In the genomic region with DNA sequence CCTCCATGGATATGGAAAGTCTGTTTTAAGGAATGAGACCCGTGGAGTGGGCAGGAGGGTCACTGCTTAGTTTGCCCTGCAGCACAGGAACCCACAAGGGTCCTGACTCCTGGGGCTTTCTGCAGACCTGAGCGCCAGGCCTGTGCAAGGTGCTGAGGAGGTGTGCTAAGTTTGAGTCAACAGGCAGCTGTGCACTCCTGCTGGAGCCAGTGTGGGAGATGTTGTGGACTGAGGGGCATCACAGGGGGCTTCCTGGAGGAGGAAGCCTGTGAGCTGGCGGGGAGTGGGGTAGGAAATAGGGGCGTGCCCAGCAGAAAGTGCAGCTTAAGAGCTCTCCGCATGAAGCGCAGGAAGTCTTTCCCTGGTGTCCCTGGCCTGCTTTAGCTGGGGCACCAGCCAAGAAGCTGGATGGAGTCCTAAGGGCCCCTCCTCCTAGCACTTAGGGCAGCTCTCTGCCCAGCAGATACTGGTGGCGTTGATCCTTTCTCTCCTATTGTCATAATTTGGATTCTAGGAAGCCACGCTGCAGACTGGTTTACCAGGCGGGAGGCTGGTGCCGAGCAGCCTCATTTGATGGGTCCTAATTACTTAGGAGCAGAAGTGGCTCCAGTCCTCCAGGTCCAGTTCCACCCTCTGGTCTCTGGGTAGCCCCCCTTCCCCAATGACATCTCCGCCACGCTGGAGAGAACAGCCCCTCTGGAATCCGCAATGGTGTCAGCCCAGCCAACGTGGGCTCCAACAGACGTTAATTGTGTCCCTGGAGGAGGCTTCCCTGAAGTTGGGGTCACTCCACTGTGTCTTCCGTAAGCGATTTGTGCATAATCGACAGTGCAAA, we compare ENCODE assay signal across 12 cellular contexts.
A peak's percentile ranks its signal among the peaks of the same experiment; 100 is the strongest.
DNase-seq lines count a peak whose midpoint lies in the region; ATAC-seq and TF ChIP-seq lines count a peak whose summit lies in the region.
"Had no signal": no experiment of that assay in that cellular context is flagged by ENCODE, and none has a peak within 500 bp of the region (broad histone marks: within the 10 kb centered on the region; RNA-seq: fewer than 3 reads in every experiment).

No MANE protein-coding gene starts in this region.

- H3K27me3 Mint-ChIP-seq in brain, result peaks cover 7% of the 10 kb centered on the region
- peaks cover 3% of the 10 kb centered on the region for H3K27me3 Mint-ChIP-seq in T-helper 2 cell treated with Interferon-gamma antibody and Interleukin-4, amounts not matched to agents 5 μg/mL and 100 μg/mL, for 36 hours (ENCODE audit: low read depth)

- intact Hi-C loops in right cardiac atrium (cut with DNase I), result loop anchor here in 2 of 4 donors (5.0 to 10.0 kb wide), 4 partner anchors 863 to 1541 kb away; no protein-coding TSS in a partner anchor
- intact Hi-C loops in left cardiac atrium (cut with DNase I), result loop anchor here (5.0 kb wide), 3 partner anchors 866 to 1886 kb away; no protein-coding TSS in a partner anchor

- no peak overlapping the region for H2BK120ac ChIP-seq in neuronal stem cell (ENCODE audit: low read depth, low read length)

- H4K91ac ChIP-seq in neuronal stem cell (ENCODE audit: low read depth, low read length, poor library complexity), result no peak overlapping the region

- no peaks in the 10 kb centered on the region for H3K79me1 ChIP-seq in neuronal stem cell (ENCODE audit: low read depth, low read length)

- H2AK5ac ChIP-seq in neuronal stem cell (ENCODE audit: low read depth, low read length), result no peak overlapping the region

- H3K4me1 ChIP-seq in right cardiac atrium (ENCODE audit: control insufficient read depth, insufficient read depth, low read length) (no peaks in the 10 kb centered on the region), neuronal stem cell (ENCODE audit: control insufficient read depth in 2 of 2, insufficient read depth in 1 of 2, low read depth in 1 of 2, low read length in 2 of 2) (peaks cover 0 to 1% of the 10 kb centered on the region in 2 donors)

- H2BK12ac ChIP-seq in neuronal stem cell (ENCODE audit: low read length), result no peak overlapping the region

- no peak overlapping the region for H2AFZ ChIP-seq in neuronal stem cell (ENCODE audit: low read length)
- H2AFZ ChIP-seq: GM23248 had no signal

- DNase-seq in right cardiac atrium (no peak), left cardiac atrium (no peak), neuronal stem cell (ENCODE audit: low spot score) (no peak), caudate nucleus (lab: John Stamatoyannopoulos, UW) (no peak), NCI-H1092 treated with DMSO at 0.1 percent for 48 hours (lab: John Stamatoyannopoulos, UW) (no peak)
- no peak for DNase-seq in T-helper 2 cell treated with Interferon-gamma antibody and Interleukin-4, amounts not matched to agents 5 μg/mL and 100 μg/mL, for 36 hours (ENCODE audit: low spot score)
- DNase-seq: DMS53, GM23248 had no signal

- H3K9ac ChIP-seq in neuronal stem cell (ENCODE audit: low read depth, low read length, poor library complexity), result no peak overlapping the region
- H3K9ac ChIP-seq: GM23248 had no signal

- no peak overlapping the region for H3K14ac ChIP-seq in neuronal stem cell (ENCODE audit: low read length)

- no peak overlapping the region for H3K4me3 Mint-ChIP-seq in brain
- H3K4me3 Mint-ChIP-seq in T-helper 2 cell treated with Interferon-gamma antibody and Interleukin-4, amounts not matched to agents 5 μg/mL and 100 μg/mL, for 36 hours, result no peak overlapping the region

- H3K27ac ChIP-seq in right cardiac atrium (ENCODE audit: low read length) (no peak overlapping the region), neuronal stem cell (replicated peaks; ENCODE audit: low read length) (no peak overlapping the region), caudate nucleus (ENCODE audit: low read depth, low read length) (no peak overlapping the region)
- H3K27ac ChIP-seq: A549, GM23248 had no signal

- H4K8ac ChIP-seq in neuronal stem cell (ENCODE audit: low read depth, low read length), result no peak overlapping the region

- H3K4me3 ChIP-seq in right cardiac atrium (ENCODE audit: low read length), result no peak overlapping the region
- no peak overlapping the region for H3K4me3 ChIP-seq in neuronal stem cell (ENCODE audit: low read length in 2 of 2)
- H3K4me3 ChIP-seq: A549, GM23248 had no signal

- ATAC-seq in right cardiac atrium, result peak; percentile 22
- ATAC-seq in left cardiac atrium, result no peak
- ATAC-seq: HCT116, HepG2 had no signal

- no peak for TF ChIP-seq CTCF in brain (conservative IDR thresholded peaks at IDR 0.05)

- H3K4ac ChIP-seq in neuronal stem cell (ENCODE audit: low read length), result no peak overlapping the region

- peaks cover 70% of the 10 kb centered on the region for H3K4me1 Mint-ChIP-seq in brain
- H3K4me1 Mint-ChIP-seq in T-helper 2 cell treated with Interferon-gamma antibody and Interleukin-4, amounts not matched to agents 5 μg/mL and 100 μg/mL, for 36 hours (ENCODE audit: low read depth), result no peaks in the 10 kb centered on the region

- 66% methylated on average over 18 of the region's 18 CpGs for WGBS in right cardiac atrium
- no CpG with 5 or more reads among the region's 18 CpGs for WGBS in neuronal stem cell (ENCODE audit: extremely low coverage in 2 of 2, insufficient read length in 2 of 2, insufficient replicate concordance in 1 of 2), 2 donors

- no peak overlapping the region for H3K4me2 ChIP-seq in neuronal stem cell (ENCODE audit: insufficient read depth, low read length, poor library complexity, severe bottlenecking)
- H3K4me2 ChIP-seq: A549 had no signal

- no peak overlapping the region for H2BK5ac ChIP-seq in neuronal stem cell (ENCODE audit: low read length)

- no peaks in the 10 kb centered on the region for H3K36me3 Mint-ChIP-seq in brain
- no peaks in the 10 kb centered on the region for H3K36me3 Mint-ChIP-seq in T-helper 2 cell treated with Interferon-gamma antibody and Interleukin-4, amounts not matched to agents 5 μg/mL and 100 μg/mL, for 36 hours (ENCODE audit: low read depth)

- H3K27me3 ChIP-seq in right cardiac atrium (ENCODE audit: control insufficient read depth, insufficient read depth), result no peaks in the 10 kb centered on the region
- peaks cover 0 to 1% (median 0%) of the 10 kb centered on the region in 3 experiments for H3K27me3 ChIP-seq in neuronal stem cell (ENCODE audit: control insufficient read depth in 3 of 3, insufficient read depth in 3 of 3, low read depth in 1 of 3, low read length in 3 of 3)

- peak overlapping the region; percentile 69 for H3K18ac ChIP-seq in neuronal stem cell (ENCODE audit: low read length)

- no peak overlapping the region for H3K23ac ChIP-seq in neuronal stem cell (ENCODE audit: low read depth, low read length, poor library complexity)

- H3K27ac Mint-ChIP-seq in brain, result peak overlapping the region in 4 of 5 experiments; percentile 38 to 96 (median 70)
- no peak overlapping the region for H3K27ac Mint-ChIP-seq in T-helper 2 cell treated with Interferon-gamma antibody and Interleukin-4, amounts not matched to agents 5 μg/mL and 100 μg/mL, for 36 hours

- H3K9me3 ChIP-seq in right cardiac atrium (ENCODE audit: control insufficient read depth, low read length) (no peaks in the 10 kb centered on the region), neuronal stem cell (replicated peaks in 1 of 2; ENCODE audit: control insufficient read depth in 2 of 2, insufficient read depth in 1 of 2, low read depth in 1 of 2, low read length in 2 of 2) (no peaks in the 10 kb centered on the region)
- H3K9me3 ChIP-seq: A549 had no signal

- H3K9me3 Mint-ChIP-seq in brain, result peaks cover 0 to 3% (median 0%) of the 10 kb centered on the region in 5 experiments
- H3K9me3 Mint-ChIP-seq in T-helper 2 cell treated with Interferon-gamma antibody and Interleukin-4, amounts not matched to agents 5 μg/mL and 100 μg/mL, for 36 hours, result no peaks in the 10 kb centered on the region

- no peaks in the 10 kb centered on the region for H3K36me3 ChIP-seq in neuronal stem cell (replicated peaks in 1 of 2; ENCODE audit: control insufficient read depth in 2 of 2, insufficient read depth in 2 of 2, low read length in 2 of 2)

- no peak overlapping the region for H2BK15ac ChIP-seq in neuronal stem cell (ENCODE audit: low read length)

Comparison
In these comparisons a context has a peak if more than half of its experiments do, and no peak if none do; other contexts are left out.
1. ATAC-seq: peak in right cardiac atrium (2 of 2); none in left cardiac atrium (0 of 2).